In the genomic region with DNA sequence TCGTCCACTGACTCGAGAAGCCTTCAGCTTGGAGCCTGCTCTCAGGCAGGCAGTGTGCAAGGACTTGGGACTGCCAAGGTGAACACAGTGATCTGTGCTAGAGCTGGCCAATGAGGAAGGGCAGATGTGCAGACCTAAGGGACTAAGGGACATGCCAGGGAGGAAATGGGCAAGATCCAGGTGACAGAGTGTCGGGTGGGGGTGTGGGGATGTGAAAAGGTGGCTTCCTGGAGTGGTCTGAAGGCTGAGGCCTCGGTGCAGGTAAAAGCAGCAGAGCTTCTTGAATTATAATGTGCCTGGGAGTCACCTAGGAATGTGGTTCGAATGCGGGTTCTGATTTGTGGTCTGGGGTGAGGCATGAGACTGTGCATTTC, we compare ENCODE assay signal across 17 cellular contexts.
"Had no signal": no experiment of that assay in that cellular context is flagged by ENCODE, and none has a peak within 500 bp of the region (broad histone marks: within the 10 kb centered on the region; RNA-seq: fewer than 3 reads in every experiment).

No MANE protein-coding gene starts in this region.

- H3K27me3 ChIP-seq: ascending aorta, MG63, Peyer's patch had no signal

- H3K4me1 Mint-ChIP-seq: activated CD4-positive, alpha-beta T cell treated with anti-CD3 and anti-CD28 coated beads, Interleukin-2, amount 10 ng/mL, durations not matched to agents 24 days and 14 days; activated naive CD4-positive, alpha-beta T cell treated with anti-CD3 and anti-CD28 coated beads, Interleukin-2, amount 50 U/mL, for 24 hours; activated naive CD8-positive, alpha-beta T cell treated with anti-CD3 and anti-CD28 coated beads, Interleukin-2, amount 10 ng/mL, durations not matched to agents 7 days and 5 days; activated T-helper 17 cell treated with anti-CD3 and anti-CD28 coated beads, Interleukin-2, amount 50 U/mL, for 72 hours had no signal

- H3K4me3 ChIP-seq: ascending aorta, MG63, Peyer's patch, SJSA1 had no signal

- H3K9me3 Mint-ChIP-seq: activated CD4-positive, alpha-beta T cell treated with anti-CD3 and anti-CD28 coated beads, Interleukin-2, amount 10 ng/mL, durations not matched to agents 24 days and 14 days; activated CD8-positive, alpha-beta T cell treated with anti-CD3 and anti-CD28 coated beads for 36 hours; activated naive CD4-positive, alpha-beta T cell treated with anti-CD3 and anti-CD28 coated beads, Interleukin-2, amount 50 U/mL, for 24 hours; activated naive CD8-positive, alpha-beta T cell treated with anti-CD3 and anti-CD28 coated beads, Interleukin-2, amount 10 ng/mL, durations not matched to agents 7 days and 5 days; activated T-helper 17 cell treated with anti-CD3 and anti-CD28 coated beads, Interleukin-2, amount 50 U/mL, for 72 hours; T-helper 1 cell treated with Interleukin-12 subunit alpha and Interleukin-12 subunit beta and Interleukin-4 antibody, amounts not matched to agents 30 μg/mL and 1 μg/mL, for 36 hours; T-helper 2 cell treated with Interferon-gamma antibody and Interleukin-4, amounts not matched to agents 5 μg/mL and 100 μg/mL, for 36 hours had no signal

- H3K9me3 ChIP-seq: ascending aorta, Peyer's patch, SJSA1, SK-N-SH had no signal

- H3K27ac ChIP-seq: ascending aorta, Peyer's patch, SJSA1 had no signal

- H3K4me1 ChIP-seq: ascending aorta, Peyer's patch had no signal

- H3K36me3 Mint-ChIP-seq: activated naive CD8-positive, alpha-beta T cell treated with anti-CD3 and anti-CD28 coated beads, Interleukin-2, amount 10 ng/mL, durations not matched to agents 7 days and 5 days had no signal

- H3K27me3 Mint-ChIP-seq: activated CD8-positive, alpha-beta T cell treated with anti-CD3 and anti-CD28 coated beads for 36 hours had no signal

- H3K36me3 ChIP-seq: Peyer's patch had no signal

- H3K4me3 Mint-ChIP-seq: activated CD4-positive, alpha-beta T cell treated with anti-CD3 and anti-CD28 coated beads, Interleukin-2, amount 10 ng/mL, durations not matched to agents 24 days and 14 days; activated CD8-positive, alpha-beta T cell treated with anti-CD3 and anti-CD28 coated beads for 36 hours; activated naive CD4-positive, alpha-beta T cell treated with anti-CD3 and anti-CD28 coated beads, Interleukin-2, amount 50 U/mL, for 24 hours; activated naive CD8-positive, alpha-beta T cell treated with anti-CD3 and anti-CD28 coated beads, Interleukin-2, amount 10 ng/mL, durations not matched to agents 7 days and 5 days; activated T-cell treated with anti-CD3 and anti-CD28 coated beads, Interleukin-2, amount 50 U/mL, for 72 hours; activated T-helper 17 cell treated with anti-CD3 and anti-CD28 coated beads, Interleukin-2, amount 50 U/mL, for 72 hours; T-helper 1 cell treated with Interleukin-12 subunit alpha and Interleukin-12 subunit beta and Interleukin-4 antibody, amounts not matched to agents 30 μg/mL and 1 μg/mL, for 36 hours; T-helper 2 cell treated with Interferon-gamma antibody and Interleukin-4, amounts not matched to agents 5 μg/mL and 100 μg/mL, for 36 hours had no signal

- DNase-seq: activated CD4-positive, alpha-beta T cell treated with anti-CD3 and anti-CD28 coated beads, Interleukin-2, amount 50 U/mL, for 4 hours; activated effector memory CD4-positive, alpha-beta T cell treated with anti-CD3 and anti-CD28 coated beads, Interleukin-2, amount 50 U/mL, for 16 hours; NCI-H1048; NCI-H1436 treated with DMSO at 0.1 percent for 48 hours had no signal

- H3K27ac Mint-ChIP-seq: activated CD4-positive, alpha-beta T cell treated with anti-CD3 and anti-CD28 coated beads, Interleukin-2, amount 10 ng/mL, durations not matched to agents 24 days and 14 days; activated CD8-positive, alpha-beta T cell treated with anti-CD3 and anti-CD28 coated beads for 36 hours; activated naive CD4-positive, alpha-beta T cell treated with anti-CD3 and anti-CD28 coated beads, Interleukin-2, amount 50 U/mL, for 24 hours; activated naive CD8-positive, alpha-beta T cell treated with anti-CD3 and anti-CD28 coated beads, Interleukin-2, amount 10 ng/mL, durations not matched to agents 7 days and 5 days; activated T-cell treated with anti-CD3 and anti-CD28 coated beads, Interleukin-2, amount 50 U/mL, for 72 hours; activated T-helper 17 cell treated with anti-CD3 and anti-CD28 coated beads, Interleukin-2, amount 50 U/mL, for 72 hours; T-helper 1 cell treated with Interleukin-12 subunit alpha and Interleukin-12 subunit beta and Interleukin-4 antibody, amounts not matched to agents 30 μg/mL and 1 μg/mL, for 36 hours; T-helper 2 cell treated with Interferon-gamma antibody and Interleukin-4, amounts not matched to agents 5 μg/mL and 100 μg/mL, for 36 hours had no signal

- H3K9ac ChIP-seq: SK-N-SH had no signal

- H3K4me2 ChIP-seq: SK-N-SH had no signal
